In the genomic region with DNA sequence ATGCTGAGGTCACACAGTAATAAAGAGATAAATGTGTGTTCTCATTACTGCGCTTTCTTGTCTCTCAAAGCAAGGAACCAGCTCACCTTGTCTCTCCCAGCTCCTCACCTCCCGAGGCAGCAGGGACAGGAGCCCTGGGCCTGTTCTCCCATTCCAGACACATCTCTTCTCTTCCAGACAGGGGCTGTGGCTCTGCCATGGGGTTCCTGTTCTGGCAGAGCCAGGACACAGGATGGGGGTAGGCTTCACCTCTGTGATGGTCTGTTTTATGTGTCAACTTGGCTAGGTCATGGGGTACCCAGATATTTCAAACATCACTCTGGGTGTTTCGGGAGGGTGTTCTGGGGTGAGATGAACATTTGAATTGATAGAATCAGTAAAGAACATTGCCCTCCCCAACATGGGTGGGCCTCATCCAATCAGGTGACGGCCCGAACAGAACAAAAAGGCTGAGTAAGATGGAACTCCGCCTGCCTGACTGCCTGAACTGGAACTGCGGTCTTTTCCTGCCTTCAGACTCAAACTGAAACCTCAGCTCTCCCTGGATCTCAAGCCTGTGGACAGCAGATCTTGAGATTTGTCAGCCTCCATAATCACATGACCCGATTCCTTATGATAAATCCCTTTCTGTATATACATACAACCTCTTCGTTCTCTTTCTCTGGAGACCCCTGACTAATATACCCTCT, we compare ENCODE assay signal across 25 cellular contexts. TPM values are rescaled to one million over a fixed set of nuclear protein-coding genes. Genes with fewer than 3 reads are reported as not detected.
"Had no signal": no experiment of that assay in that cellular context is flagged by ENCODE, and none has a peak within 500 bp of the region (broad histone marks: within the 10 kb centered on the region; RNA-seq: fewer than 3 reads in every experiment).

No MANE protein-coding gene starts in this region.

- H3K27me3 ChIP-seq: ascending aorta, body of pancreas had no signal

- H3K4me3 ChIP-seq: ascending aorta, body of pancreas, SK-N-MC had no signal

- H3K9me3 Mint-ChIP-seq: activated naive CD8-positive, alpha-beta T cell treated with anti-CD3 and anti-CD28 coated beads, Interleukin-2, amount 50 U/mL, for 24 hours; activated T-cell treated with anti-CD3 and anti-CD28 coated beads, Interleukin-2, amount 50 U/mL, for 4 hours; T-helper 1 cell treated with Interleukin-12 subunit alpha and Interleukin-12 subunit beta and Interleukin-4 antibody, amounts not matched to agents 30 μg/mL and 1 μg/mL, for 36 hours had no signal

- H3K4me1 Mint-ChIP-seq: activated naive CD8-positive, alpha-beta T cell treated with anti-CD3 and anti-CD28 coated beads, Interleukin-2, amount 50 U/mL, for 24 hours had no signal

- H3K9me3 ChIP-seq: ascending aorta, body of pancreas had no signal

- H3K27ac Mint-ChIP-seq: activated naive CD8-positive, alpha-beta T cell treated with anti-CD3 and anti-CD28 coated beads, Interleukin-2, amount 50 U/mL, for 24 hours; T-helper 1 cell treated with Interleukin-12 subunit alpha and Interleukin-12 subunit beta and Interleukin-4 antibody, amounts not matched to agents 30 μg/mL and 1 μg/mL, for 36 hours had no signal

- H3K27me3 Mint-ChIP-seq: activated naive CD8-positive, alpha-beta T cell treated with anti-CD3 and anti-CD28 coated beads, Interleukin-2, amount 50 U/mL, for 24 hours had no signal

- DNase-seq: activated CD4-positive, alpha-beta T cell treated with anti-CD3 and anti-CD28 coated beads for 4 hours; activated CD4-positive, alpha-beta T cell treated with anti-CD3 and anti-CD28 coated beads, Interleukin-2, amount 50 U/mL, for 4 hours; activated effector memory CD4-positive, alpha-beta T cell treated with anti-CD3 and anti-CD28 coated beads, Interleukin-2, amount 50 U/mL, for 16 hours; activated naive CD4-positive, alpha-beta T cell treated with Interleukin-2 at 50 U/mL for 16 hours; activated naive CD8-positive, alpha-beta T cell treated with anti-CD3 and anti-CD28 coated beads, Interleukin-2, amount 50 U/mL, for 24 hours; activated T-cell treated with anti-CD3 and anti-CD28 coated beads, Interleukin-2, amount 50 U/mL, for 4 hours; amniotic stem cell; body of pancreas; Kasumi-1; KBM-7; NCI-H1105 treated with DMSO at 0.1 percent for 48 hours; NCI-H2029 treated with DMSO at 0.1 percent for 48 hours; NCI-H510A treated with DMSO at 0.1 percent for 48 hours; NCI-H69; NK-92 treated with Interleukin-12 subunit alpha and Interleukin-12 subunit beta, amount 100 ng/mL, for 24 hours; OCI-M1; RPMI8226; SW 1271 had no signal

- H3K4me1 ChIP-seq: ascending aorta had no signal

- H3K36me3 ChIP-seq: ascending aorta had no signal

- H3K36me3 Mint-ChIP-seq: activated naive CD4-positive, alpha-beta T cell treated with anti-CD3 and anti-CD28 coated beads, Interleukin-2, amount 50 U/mL, for 72 hours had no signal

- H3K27ac ChIP-seq: ascending aorta, body of pancreas, SK-N-MC had no signal

- ATAC-seq: activated CD4-positive, CD25-positive, alpha-beta regulatory T cell treated with anti-CD3 and anti-CD28 coated beads, Interleukin-2, amount 50 U/mL, for 24 hours; activated naive CD4-positive, alpha-beta T cell treated with anti-CD3 and anti-CD28 coated beads, Interleukin-2, amount 50 U/mL, for 72 hours; activated naive CD8-positive, alpha-beta T cell treated with anti-CD3 and anti-CD28 coated beads, Interleukin-2, amount 50 U/mL, for 24 hours; activated T-cell treated with anti-CD3 and anti-CD28 coated beads, Interleukin-2, amount 50 U/mL, for 4 hours; body of pancreas; Panc1; Right ventricle myocardium inferior had no signal

- H3K4me3 Mint-ChIP-seq: activated naive CD8-positive, alpha-beta T cell treated with anti-CD3 and anti-CD28 coated beads, Interleukin-2, amount 50 U/mL, for 24 hours; activated T-cell treated with anti-CD3 and anti-CD28 coated beads, Interleukin-2, amount 50 U/mL, for 4 hours; T-helper 1 cell treated with Interleukin-12 subunit alpha and Interleukin-12 subunit beta and Interleukin-4 antibody, amounts not matched to agents 30 μg/mL and 1 μg/mL, for 36 hours had no signal

RNA-seq across cellular contexts. Expression of gene VSIG10L2, which starts 2.0 kb away (rescaled TPM):
- total RNA-seq: activated naive CD4-positive, alpha-beta T cell treated with anti-CD3 and anti-CD28 coated beads, Interleukin-2, amount 50 U/mL, for 72 hours; activated T-cell treated with anti-CD3 and anti-CD28 coated beads, Interleukin-2, amount 50 U/mL, for 4 hours; ascending aorta; body of pancreas had no signal

RNA-seq across cellular contexts. Expression of gene DDX25, which starts 39.5 kb away (rescaled TPM):
- total RNA-seq: activated T-cell treated with anti-CD3 and anti-CD28 coated beads, Interleukin-2, amount 50 U/mL, for 4 hours; ascending aorta; Right ventricle myocardium inferior had no signal
